ENCODE assay signal across 1 cellular context in the genomic region with DNA sequence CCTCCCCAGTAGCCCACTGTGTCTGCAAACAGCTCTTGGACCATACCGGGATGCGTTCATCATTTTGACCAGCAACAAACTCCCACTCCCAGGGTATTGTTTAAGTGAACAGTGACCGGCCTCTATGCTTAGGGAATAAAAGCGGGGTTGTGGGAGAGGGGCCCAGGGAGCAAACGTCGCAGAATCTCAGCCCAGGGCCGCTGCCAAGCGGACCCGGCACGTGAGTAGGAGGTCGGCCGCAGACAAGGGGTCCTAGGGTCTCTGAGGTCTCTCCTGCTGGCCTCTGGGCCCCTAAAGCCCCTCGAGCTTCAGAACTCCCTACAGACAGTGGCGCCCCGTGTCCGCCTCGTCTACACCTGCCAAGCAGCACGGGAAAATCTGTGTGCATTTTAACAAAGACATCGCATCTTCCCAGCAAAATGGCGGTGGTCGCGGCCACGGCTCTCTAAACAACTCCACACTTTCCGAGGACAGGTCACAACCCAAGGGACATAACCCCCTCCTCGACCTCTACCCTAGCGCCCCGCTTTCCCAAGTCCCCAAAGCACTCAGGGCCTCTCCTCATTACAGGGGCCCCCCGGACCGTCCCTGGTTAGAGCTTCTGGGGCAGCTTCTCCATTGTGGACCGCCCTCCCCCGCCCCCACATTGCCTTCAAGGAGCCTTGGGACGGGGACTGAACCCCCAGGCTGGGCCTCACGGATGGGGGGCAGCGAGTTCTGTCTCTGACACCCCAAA.
TF ChIP-seq lines count a peak whose summit lies in the region.

No MANE protein-coding gene starts in this region.

TF ChIP-seq in K562, 482 proteins besides CTCF, POLR2A, EP300 and RAD21 (continued from another document and continues in another):
- TF ChIP-seq KHSRP (IDR thresholded peaks at IDR 0.05) (no peak), TEAD1 (CRISPR knock-in tag; IDR thresholded peaks at IDR 0.05) (0 out of 4 replicates have a peak, but pooled peaks of 1 of the 2 experiments have one; percentile 0), ZBED1 (IDR thresholded peaks at IDR 0.05) (0 out of 2 replicates have a peak, but pooled peaks have one; percentile 6), ZNF311 (CRISPR knock-in tag; IDR thresholded peaks at IDR 0.05) (no peak), STAT5B (CRISPR knock-in tag; IDR thresholded peaks at IDR 0.05) (no peak), CHD2 (IDR thresholded peaks at IDR 0.05; ENCODE audit: low read depth, low read length) (no peak), CBX5 (IDR thresholded peaks at IDR 0.05; ENCODE audit: borderline replicate concordance, low read depth) (no peak), RHOXF2B (CRISPR knock-in tag; conservative IDR thresholded peaks at IDR 0.05) (no peak), POLR2H (tag; IDR thresholded peaks at IDR 0.05; ENCODE audit: low read depth) (no peak), PURB (CRISPR knock-in tag; IDR thresholded peaks at IDR 0.05; ENCODE audit: low read depth) (no peak), RBFOX2 (IDR thresholded peaks at IDR 0.05; ENCODE audit: low read depth, low read length) (peak; percentile 75), TOE1 (IDR thresholded peaks at IDR 0.05; ENCODE audit: borderline replicate concordance) (0 out of 2 replicates have a peak, but pooled peaks have one; percentile 48), TOE1 (CRISPR knock-in tag; IDR thresholded peaks at IDR 0.05; ENCODE audit: borderline replicate concordance, low read depth) (no peak), MEF2A (IDR thresholded peaks at IDR 0.05; ENCODE audit: control insufficient read depth, low read depth, low read length) (no peak), MIER1 (IDR thresholded peaks at IDR 0.05; ENCODE audit: low read depth) (no peak), CEBPG (CRISPR knock-in tag; IDR thresholded peaks at IDR 0.05) (no peak), CEBPG (tag; conservative IDR thresholded peaks at IDR 0.05 in 1 of 2, IDR thresholded peaks at IDR 0.05 in 1 of 2) (no peak), DNMT1 (IDR thresholded peaks at IDR 0.05) (no peak), ZNF197 (CRISPR knock-in tag; IDR thresholded peaks at IDR 0.05; ENCODE audit: low read depth) (no peak), ZZZ3 (IDR thresholded peaks at IDR 0.05) (no peak), GATA2 (CRISPR knock-in tag; IDR thresholded peaks at IDR 0.05) (no peak), MBD2 (IDR thresholded peaks at IDR 0.05; ENCODE audit: borderline replicate concordance, low read depth) (0 out of 2 replicates have a peak, but pooled peaks have one; percentile 2), DMBX1 (CRISPR knock-in tag; IDR thresholded peaks at IDR 0.05; ENCODE audit: borderline replicate concordance) (peak; percentile 35; the same call in 1 of the 2 replicates), HDAC1 (IDR thresholded peaks at IDR 0.05) (no peak), TBP (optimal IDR thresholded peaks at IDR 0.05; ENCODE audit: low read depth, low read length) (peak; percentile 22), RFX1 (IDR thresholded peaks at IDR 0.05) (no peak), ZNF717 (CRISPR knock-in tag; IDR thresholded peaks at IDR 0.05) (no peak), MEF2D (tag; conservative IDR thresholded peaks at IDR 0.05; ENCODE audit: low read depth) (0 out of 2 replicates have a peak, but pooled peaks have one; percentile 55), RBM15 (IDR thresholded peaks at IDR 0.05; ENCODE audit: insufficient read depth, low read length) (no peak), ZNF12 (CRISPR knock-in tag; IDR thresholded peaks at IDR 0.05) (no peak), RUNX1 (IDR thresholded peaks at IDR 0.05; ENCODE audit: low read depth) (no peak), ZNF764 (CRISPR knock-in tag; IDR thresholded peaks at IDR 0.05; ENCODE audit: low read depth) (no peak), E2F3 (CRISPR knock-in tag; IDR thresholded peaks at IDR 0.05) (no peak), NR2C1 (IDR thresholded peaks at IDR 0.05) (no peak), NR2C1 (tag; IDR thresholded peaks at IDR 0.05) (peak; percentile 54; the same call in 1 of the 2 replicates), ZNF165 (CRISPR knock-in tag; IDR thresholded peaks at IDR 0.05; ENCODE audit: borderline replicate concordance) (no peak), GABPB1 (CRISPR knock-in tag; IDR thresholded peaks at IDR 0.05) (no peak), PHF8 (IDR thresholded peaks at IDR 0.05; ENCODE audit: borderline replicate concordance, low read length) (no peak), PHTF2 (CRISPR knock-in tag; IDR thresholded peaks at IDR 0.05) (no peak), ZNF551 (CRISPR knock-in tag; IDR thresholded peaks at IDR 0.05) (no peak), ZNF766 (CRISPR knock-in tag; conservative IDR thresholded peaks at IDR 0.05) (0 out of 2 replicates have a peak, but pooled peaks have one; percentile 49), ZNF143 (CRISPR knock-in tag; IDR thresholded peaks at IDR 0.05) (no peak), SNIP1 (IDR thresholded peaks at IDR 0.05; ENCODE audit: low read depth) (no peak), XRCC4 (IDR thresholded peaks at IDR 0.05; ENCODE audit: extremely low read depth, insufficient read depth, insufficient read length) (no peak), GTF2A2 (tag; IDR thresholded peaks at IDR 0.05) (peak; percentile 48; the same call in 1 of the 2 replicates), ATF7 (IDR thresholded peaks at IDR 0.05) (0 out of 2 replicates have a peak, but pooled peaks have one; percentile 60), FOXJ2 (tag; IDR thresholded peaks at IDR 0.05) (no peak; the same call in 1 of the 2 replicates), SMAD4 (CRISPR knock-in tag; conservative IDR thresholded peaks at IDR 0.05) (peak; percentile 11)
- TF ChIP-seq, protein P1, sequence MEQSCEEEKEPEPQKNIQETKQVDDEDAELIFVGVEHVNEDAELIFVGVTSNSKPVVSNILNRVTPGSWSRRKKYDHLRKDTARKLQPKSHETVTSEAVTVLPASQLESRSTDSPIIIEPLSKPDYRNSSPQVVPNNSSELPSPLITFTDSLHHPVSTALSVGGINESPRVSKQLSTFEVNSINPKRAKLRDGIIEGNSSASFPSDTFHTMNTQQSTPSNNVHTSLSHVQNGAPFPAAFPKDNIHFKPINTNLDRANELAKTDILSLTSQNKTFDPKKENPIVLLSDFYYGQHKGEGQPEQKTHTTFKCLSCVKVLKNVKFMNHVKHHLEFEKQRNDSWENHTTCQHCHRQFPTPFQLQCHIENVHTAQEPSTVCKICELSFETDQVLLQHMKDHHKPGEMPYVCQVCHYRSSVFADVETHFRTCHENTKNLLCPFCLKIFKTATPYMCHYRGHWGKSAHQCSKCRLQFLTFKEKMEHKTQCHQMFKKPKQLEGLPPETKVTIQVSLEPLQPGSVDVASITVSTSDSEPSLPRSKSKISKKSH (CRISPR knock-in tag; IDR thresholded peaks at IDR 0.05): no peak
- TF ChIP-seq, protein P2, sequence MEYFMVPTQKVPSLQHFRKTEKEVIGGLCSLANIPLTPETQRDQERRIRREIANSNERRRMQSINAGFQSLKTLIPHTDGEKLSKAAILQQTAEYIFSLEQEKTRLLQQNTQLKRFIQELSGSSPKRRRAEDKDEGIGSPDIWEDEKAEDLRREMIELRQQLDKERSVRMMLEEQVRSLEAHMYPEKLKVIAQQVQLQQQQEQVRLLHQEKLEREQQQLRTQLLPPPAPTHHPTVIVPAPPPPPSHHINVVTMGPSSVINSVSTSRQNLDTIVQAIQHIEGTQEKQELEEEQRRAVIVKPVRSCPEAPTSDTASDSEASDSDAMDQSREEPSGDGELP (CRISPR knock-in tag; IDR thresholded peaks at IDR 0.05; ENCODE audit: borderline replicate concordance): 0 out of 2 replicates have a peak, but pooled peaks have one; percentile 1
- TF ChIP-seq, protein P3, sequence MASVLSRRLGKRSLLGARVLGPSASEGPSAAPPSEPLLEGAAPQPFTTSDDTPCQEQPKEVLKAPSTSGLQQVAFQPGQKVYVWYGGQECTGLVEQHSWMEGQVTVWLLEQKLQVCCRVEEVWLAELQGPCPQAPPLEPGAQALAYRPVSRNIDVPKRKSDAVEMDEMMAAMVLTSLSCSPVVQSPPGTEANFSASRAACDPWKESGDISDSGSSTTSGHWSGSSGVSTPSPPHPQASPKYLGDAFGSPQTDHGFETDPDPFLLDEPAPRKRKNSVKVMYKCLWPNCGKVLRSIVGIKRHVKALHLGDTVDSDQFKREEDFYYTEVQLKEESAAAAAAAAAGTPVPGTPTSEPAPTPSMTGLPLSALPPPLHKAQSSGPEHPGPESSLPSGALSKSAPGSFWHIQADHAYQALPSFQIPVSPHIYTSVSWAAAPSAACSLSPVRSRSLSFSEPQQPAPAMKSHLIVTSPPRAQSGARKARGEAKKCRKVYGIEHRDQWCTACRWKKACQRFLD (CRISPR knock-in tag; IDR thresholded peaks at IDR 0.05): peak; percentile 47
- TF ChIP-seq, protein P4, sequence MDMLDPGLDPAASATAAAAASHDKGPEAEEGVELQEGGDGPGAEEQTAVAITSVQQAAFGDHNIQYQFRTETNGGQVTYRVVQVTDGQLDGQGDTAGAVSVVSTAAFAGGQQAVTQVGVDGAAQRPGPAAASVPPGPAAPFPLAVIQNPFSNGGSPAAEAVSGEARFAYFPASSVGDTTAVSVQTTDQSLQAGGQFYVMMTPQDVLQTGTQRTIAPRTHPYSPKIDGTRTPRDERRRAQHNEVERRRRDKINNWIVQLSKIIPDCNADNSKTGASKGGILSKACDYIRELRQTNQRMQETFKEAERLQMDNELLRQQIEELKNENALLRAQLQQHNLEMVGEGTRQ (CRISPR knock-in tag; IDR thresholded peaks at IDR 0.05): no peak
- TF ChIP-seq, protein P5, sequence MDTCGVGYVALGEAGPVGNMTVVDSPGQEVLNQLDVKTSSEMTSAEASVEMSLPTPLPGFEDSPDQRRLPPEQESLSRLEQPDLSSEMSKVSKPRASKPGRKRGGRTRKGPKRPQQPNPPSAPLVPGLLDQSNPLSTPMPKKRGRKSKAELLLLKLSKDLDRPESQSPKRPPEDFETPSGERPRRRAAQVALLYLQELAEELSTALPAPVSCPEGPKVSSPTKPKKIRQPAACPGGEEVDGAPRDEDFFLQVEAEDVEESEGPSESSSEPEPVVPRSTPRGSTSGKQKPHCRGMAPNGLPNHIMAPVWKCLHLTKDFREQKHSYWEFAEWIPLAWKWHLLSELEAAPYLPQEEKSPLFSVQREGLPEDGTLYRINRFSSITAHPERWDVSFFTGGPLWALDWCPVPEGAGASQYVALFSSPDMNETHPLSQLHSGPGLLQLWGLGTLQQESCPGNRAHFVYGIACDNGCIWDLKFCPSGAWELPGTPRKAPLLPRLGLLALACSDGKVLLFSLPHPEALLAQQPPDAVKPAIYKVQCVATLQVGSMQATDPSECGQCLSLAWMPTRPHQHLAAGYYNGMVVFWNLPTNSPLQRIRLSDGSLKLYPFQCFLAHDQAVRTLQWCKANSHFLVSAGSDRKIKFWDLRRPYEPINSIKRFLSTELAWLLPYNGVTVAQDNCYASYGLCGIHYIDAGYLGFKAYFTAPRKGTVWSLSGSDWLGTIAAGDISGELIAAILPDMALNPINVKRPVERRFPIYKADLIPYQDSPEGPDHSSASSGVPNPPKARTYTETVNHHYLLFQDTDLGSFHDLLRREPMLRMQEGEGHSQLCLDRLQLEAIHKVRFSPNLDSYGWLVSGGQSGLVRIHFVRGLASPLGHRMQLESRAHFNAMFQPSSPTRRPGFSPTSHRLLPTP (IDR thresholded peaks at IDR 0.05; ENCODE audit: borderline replicate concordance, extremely low read depth, insufficient read length): no peak
- TF ChIP-seq, protein P6, sequence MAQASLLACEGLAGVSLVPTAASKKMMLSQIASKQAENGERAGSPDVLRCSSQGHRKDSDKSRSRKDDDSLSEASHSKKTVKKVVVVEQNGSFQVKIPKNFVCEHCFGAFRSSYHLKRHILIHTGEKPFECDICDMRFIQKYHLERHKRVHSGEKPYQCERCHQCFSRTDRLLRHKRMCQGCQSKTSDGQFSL (CRISPR knock-in tag; IDR thresholded peaks at IDR 0.05): no peak
- TF ChIP-seq, protein P6 (tag; IDR thresholded peaks at IDR 0.05): 0 out of 4 replicates have a peak, but pooled peaks of 1 of the 2 experiments have one; percentile 38
- TF ChIP-seq, protein P7, sequence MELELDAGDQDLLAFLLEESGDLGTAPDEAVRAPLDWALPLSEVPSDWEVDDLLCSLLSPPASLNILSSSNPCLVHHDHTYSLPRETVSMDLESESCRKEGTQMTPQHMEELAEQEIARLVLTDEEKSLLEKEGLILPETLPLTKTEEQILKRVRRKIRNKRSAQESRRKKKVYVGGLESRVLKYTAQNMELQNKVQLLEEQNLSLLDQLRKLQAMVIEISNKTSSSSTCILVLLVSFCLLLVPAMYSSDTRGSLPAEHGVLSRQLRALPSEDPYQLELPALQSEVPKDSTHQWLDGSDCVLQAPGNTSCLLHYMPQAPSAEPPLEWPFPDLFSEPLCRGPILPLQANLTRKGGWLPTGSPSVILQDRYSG (tag; conservative IDR thresholded peaks at IDR 0.05; ENCODE audit: low read depth): peak; percentile 76; the same call in 1 of the 2 replicates
- TF ChIP-seq, protein P8, sequence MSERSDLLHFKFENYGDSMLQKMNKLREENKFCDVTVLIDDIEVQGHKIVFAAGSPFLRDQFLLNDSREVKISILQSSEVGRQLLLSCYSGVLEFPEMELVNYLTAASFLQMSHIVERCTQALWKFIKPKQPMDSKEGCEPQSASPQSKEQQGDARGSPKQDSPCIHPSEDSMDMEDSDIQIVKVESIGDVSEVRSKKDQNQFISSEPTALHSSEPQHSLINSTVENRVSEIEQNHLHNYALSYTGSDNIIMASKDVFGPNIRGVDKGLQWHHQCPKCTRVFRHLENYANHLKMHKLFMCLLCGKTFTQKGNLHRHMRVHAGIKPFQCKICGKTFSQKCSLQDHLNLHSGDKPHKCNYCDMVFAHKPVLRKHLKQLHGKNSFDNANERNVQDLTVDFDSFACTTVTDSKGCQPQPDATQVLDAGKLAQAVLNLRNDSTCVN (CRISPR knock-in tag; IDR thresholded peaks at IDR 0.05): no peak
- TF ChIP-seq, protein P9, sequence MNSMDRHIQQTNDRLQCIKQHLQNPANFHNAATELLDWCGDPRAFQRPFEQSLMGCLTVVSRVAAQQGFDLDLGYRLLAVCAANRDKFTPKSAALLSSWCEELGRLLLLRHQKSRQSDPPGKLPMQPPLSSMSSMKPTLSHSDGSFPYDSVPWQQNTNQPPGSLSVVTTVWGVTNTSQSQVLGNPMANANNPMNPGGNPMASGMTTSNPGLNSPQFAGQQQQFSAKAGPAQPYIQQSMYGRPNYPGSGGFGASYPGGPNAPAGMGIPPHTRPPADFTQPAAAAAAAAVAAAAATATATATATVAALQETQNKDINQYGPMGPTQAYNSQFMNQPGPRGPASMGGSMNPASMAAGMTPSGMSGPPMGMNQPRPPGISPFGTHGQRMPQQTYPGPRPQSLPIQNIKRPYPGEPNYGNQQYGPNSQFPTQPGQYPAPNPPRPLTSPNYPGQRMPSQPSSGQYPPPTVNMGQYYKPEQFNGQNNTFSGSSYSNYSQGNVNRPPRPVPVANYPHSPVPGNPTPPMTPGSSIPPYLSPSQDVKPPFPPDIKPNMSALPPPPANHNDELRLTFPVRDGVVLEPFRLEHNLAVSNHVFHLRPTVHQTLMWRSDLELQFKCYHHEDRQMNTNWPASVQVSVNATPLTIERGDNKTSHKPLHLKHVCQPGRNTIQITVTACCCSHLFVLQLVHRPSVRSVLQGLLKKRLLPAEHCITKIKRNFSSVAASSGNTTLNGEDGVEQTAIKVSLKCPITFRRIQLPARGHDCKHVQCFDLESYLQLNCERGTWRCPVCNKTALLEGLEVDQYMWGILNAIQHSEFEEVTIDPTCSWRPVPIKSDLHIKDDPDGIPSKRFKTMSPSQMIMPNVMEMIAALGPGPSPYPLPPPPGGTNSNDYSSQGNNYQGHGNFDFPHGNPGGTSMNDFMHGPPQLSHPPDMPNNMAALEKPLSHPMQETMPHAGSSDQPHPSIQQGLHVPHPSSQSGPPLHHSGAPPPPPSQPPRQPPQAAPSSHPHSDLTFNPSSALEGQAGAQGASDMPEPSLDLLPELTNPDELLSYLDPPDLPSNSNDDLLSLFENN (IDR thresholded peaks at IDR 0.05; ENCODE audit: low read depth in 2 of 2, low read length in 2 of 2): no peak
